18 cellular contexts compared by ENCODE assay signal in genomic region chr6:71531841-71532240, GRCh38.
DNase-seq lines count a peak whose midpoint lies in the region; ATAC-seq and TF ChIP-seq lines count a peak whose summit lies in the region.
"Had no signal": no experiment of that assay in that cellular context is flagged by ENCODE, and none has a peak within 500 bp of the region (broad histone marks: within the 10 kb centered on the region; RNA-seq: fewer than 3 reads in every experiment).

No MANE protein-coding gene starts in this region.

- no peaks in the 10 kb centered on the region for H3K27me3 ChIP-seq in testis

- no peak for TF ChIP-seq POLR2A in testis (IDR thresholded peaks at IDR 0.05)

- H3K9me3 ChIP-seq in testis, result no peaks in the 10 kb centered on the region

- H3K4me1 Mint-ChIP-seq in progenitor cell of endocrine pancreas (ENCODE audit: low read depth), result peaks cover 14% of the 10 kb centered on the region
- H3K4me1 Mint-ChIP-seq in stimulated activated naive B cell treated with anti-CD40 and anti-IgM and Interleukin-4, amounts not matched to agents 10 μg/mL and 1 μg/mL and 100 μg/mL, for 72 hours, result peaks cover 0 to 5% of the 10 kb centered on the region in 2 donors
- H3K4me1 Mint-ChIP-seq: CD4-positive, CD25-positive, alpha-beta regulatory T cell had no signal

- H3K4me3 ChIP-seq in testis, result no peak overlapping the region
- H3K4me3 ChIP-seq: PC-9 had no signal

- DNase-seq in ELF-1 (ENCODE audit: low read depth, low spot score) (peak; percentile 37), UCSD-AML1 (lab: John Stamatoyannopoulos, UW; ENCODE audit: unreplicated experiment) (peak; percentile 6), middle frontal gyrus (ENCODE audit: extremely low spot score, low spot score) (peak; percentile 11), testis (peak; percentile 27), progenitor cell of endocrine pancreas (ENCODE audit: low spot score, unreplicated experiment) (no peak)
- no peak for DNase-seq in stimulated activated naive B cell treated with anti-CD40 and anti-IgM and Interleukin-4, amounts not matched to agents 10 μg/mL and 1 μg/mL and 100 μg/mL, for 72 hours
- DNase-seq: AML-193; CD4-positive, CD25-positive, alpha-beta regulatory T cell; DND-41; GF-D8; Karpas-422; NCI-H1105; NCI-H1694 treated with DMSO at 0.1 percent for 48 hours; NCI-H2107; NCI-H2227 treated with DMSO at 0.1 percent for 48 hours; NCI-H524; PC-9 had no signal

- H3K36me3 ChIP-seq in testis (ENCODE audit: low read depth, missing control alignments), result no peaks in the 10 kb centered on the region

- H3K9me3 Mint-ChIP-seq in progenitor cell of endocrine pancreas (ENCODE audit: low read depth), result peaks cover 3% of the 10 kb centered on the region
- H3K9me3 Mint-ChIP-seq in stimulated activated naive B cell treated with anti-CD40 and anti-IgM and Interleukin-4, amounts not matched to agents 10 μg/mL and 1 μg/mL and 100 μg/mL, for 72 hours, result no peaks in the 10 kb centered on the region

- H3K4me1 ChIP-seq in testis, result no peaks in the 10 kb centered on the region

- intact Hi-C loops in testis (cut with DNase I; ENCODE audit: low total_unique reads), result loop anchor here (10.0 kb wide), 1 partner anchor 553 kb away; no protein-coding TSS in a partner anchor

- no peak for TF ChIP-seq CTCF in testis (IDR thresholded peaks at IDR 0.05)
- TF ChIP-seq CTCF in progenitor cell of endocrine pancreas (IDR thresholded peaks at IDR 0.05; ENCODE audit: unreplicated experiment), result no peak

- no peak overlapping the region for H3K4me3 Mint-ChIP-seq in progenitor cell of endocrine pancreas (ENCODE audit: low read depth)
- H3K4me3 Mint-ChIP-seq in stimulated activated naive B cell treated with anti-CD40 and anti-IgM and Interleukin-4, amounts not matched to agents 10 μg/mL and 1 μg/mL and 100 μg/mL, for 72 hours, result no peak overlapping the region
- H3K4me3 Mint-ChIP-seq: CD4-positive, CD25-positive, alpha-beta regulatory T cell had no signal

- no peak for ATAC-seq in GM21423 (IDR thresholded peaks at IDR 0.05; ENCODE audit: unreplicated experiment)
- ATAC-seq in stimulated activated naive B cell treated with anti-CD40 and anti-IgM and Interleukin-4, amounts not matched to agents 10 μg/mL and 1 μg/mL and 100 μg/mL, for 72 hours (replicated peaks), result no peak

- 59 to 79% methylated on average over 10 of the region's 10 CpGs for WGBS in testis, 2 donors

- H3K36me3 Mint-ChIP-seq in progenitor cell of endocrine pancreas (ENCODE audit: insufficient read depth), result no peaks in the 10 kb centered on the region
- H3K36me3 Mint-ChIP-seq in stimulated activated naive B cell treated with anti-CD40 and anti-IgM and Interleukin-4, amounts not matched to agents 10 μg/mL and 1 μg/mL and 100 μg/mL, for 72 hours, result no peaks in the 10 kb centered on the region
- H3K36me3 Mint-ChIP-seq: CD4-positive, CD25-positive, alpha-beta regulatory T cell had no signal

- no peaks in the 10 kb centered on the region for H3K27me3 Mint-ChIP-seq in progenitor cell of endocrine pancreas
- H3K27me3 Mint-ChIP-seq in stimulated activated naive B cell treated with anti-CD40 and anti-IgM and Interleukin-4, amounts not matched to agents 10 μg/mL and 1 μg/mL and 100 μg/mL, for 72 hours, result peaks cover 13 to 22% of the 10 kb centered on the region in 2 donors
- H3K27me3 Mint-ChIP-seq: CD4-positive, CD25-positive, alpha-beta regulatory T cell had no signal

- H3K27ac Mint-ChIP-seq in progenitor cell of endocrine pancreas, result no peak overlapping the region
- no peak overlapping the region for H3K27ac Mint-ChIP-seq in stimulated activated naive B cell treated with anti-CD40 and anti-IgM and Interleukin-4, amounts not matched to agents 10 μg/mL and 1 μg/mL and 100 μg/mL, for 72 hours
- H3K27ac Mint-ChIP-seq: CD4-positive, CD25-positive, alpha-beta regulatory T cell had no signal

- no peak overlapping the region for H3K27ac ChIP-seq in testis
- H3K27ac ChIP-seq: PC-9 had no signal

Comparison
In these comparisons a context has a peak if more than half of its experiments do, and no peak if none do; other contexts are left out.
1. DNase-seq: peak in ELF-1 (single experiment), UCSD-AML1 (single experiment), middle frontal gyrus (single experiment) and testis (single experiment); none in progenitor cell of endocrine pancreas (single experiment) and stimulated activated naive B cell treated with anti-CD40 and anti-IgM and Interleukin-4, amounts not matched to agents 10 μg/mL and 1 μg/mL and 100 μg/mL, for 72 hours (single experiment).